In genomic region chr1:23613191-23614126, GRCh38 we compare ENCODE assay signal across 1 cellular context.
TF ChIP-seq lines count a peak whose summit lies in the region.

No MANE protein-coding gene starts in this region.

TF ChIP-seq in K562, 482 proteins besides CTCF, POLR2A, EP300 and RAD21 (continued from another document):
- no peak for TF ChIP-seq ZBTB40 (IDR thresholded peaks at IDR 0.05)
- TF ChIP-seq ZBTB40 (CRISPR knock-in tag; IDR thresholded peaks at IDR 0.05), result no peak
- TF ChIP-seq RCOR1 (IDR thresholded peaks at IDR 0.05; ENCODE audit: borderline replicate concordance in 1 of 2, low read depth in 2 of 2, low read length in 2 of 2), result 0 out of 4 replicates have a peak, but pooled peaks of 1 of the 2 experiments have one; percentile 4
- TF ChIP-seq CC2D1A (IDR thresholded peaks at IDR 0.05), result no peak
- TF ChIP-seq BCOR (IDR thresholded peaks at IDR 0.05), result peak; percentile 89
- peak; percentile 82 for TF ChIP-seq CHD4 (IDR thresholded peaks at IDR 0.05; ENCODE audit: insufficient read depth, insufficient replicate concordance, low read depth, low read length, poor library complexity, severe bottlenecking)
- TF ChIP-seq GTF2A2 (tag; IDR thresholded peaks at IDR 0.05), result no peak
- no peak for TF ChIP-seq ZBTB17 (CRISPR knock-in tag; IDR thresholded peaks at IDR 0.05)
- no peak for TF ChIP-seq ZNF778 (CRISPR knock-in tag; IDR thresholded peaks at IDR 0.05)
- TF ChIP-seq NRF1 (conservative IDR thresholded peaks at IDR 0.05 in 1 of 2, IDR thresholded peaks at IDR 0.05 in 1 of 2), result no peak
- TF ChIP-seq FOXA3 (CRISPR knock-in tag; conservative IDR thresholded peaks at IDR 0.05 in 1 of 2, IDR thresholded peaks at IDR 0.05 in 1 of 2), result no peak
- TF ChIP-seq ZNF449 (CRISPR knock-in tag; IDR thresholded peaks at IDR 0.05), result no peak
- no peak for TF ChIP-seq ZNF655 (CRISPR knock-in tag; IDR thresholded peaks at IDR 0.05)
- TF ChIP-seq HMG20A (CRISPR knock-in tag; conservative IDR thresholded peaks at IDR 0.05), result no peak
- no peak for TF ChIP-seq POLR2G (IDR thresholded peaks at IDR 0.05; ENCODE audit: low read depth, low read length)
- no peak for TF ChIP-seq GTF2B (IDR thresholded peaks at IDR 0.05; ENCODE audit: extremely low read depth, insufficient read length)
- no peak for TF ChIP-seq SMARCC2 (IDR thresholded peaks at IDR 0.05; ENCODE audit: low read depth)
- TF ChIP-seq ELF2 (CRISPR knock-in tag; IDR thresholded peaks at IDR 0.05), result no peak
- TF ChIP-seq ZNF384 (IDR thresholded peaks at IDR 0.05; ENCODE audit: low read depth, low read length), result no peak
- TF ChIP-seq ZSCAN32 (CRISPR knock-in tag; IDR thresholded peaks at IDR 0.05), result no peak
- TF ChIP-seq ATF2 (CRISPR knock-in tag; IDR thresholded peaks at IDR 0.05), result no peak
- TF ChIP-seq HSF4 (CRISPR knock-in tag; IDR thresholded peaks at IDR 0.05; ENCODE audit: borderline replicate concordance), result no peak
